In genomic region chr16:1099224-1100083, GRCh38 we compare ENCODE assay signal across 18 cellular contexts. TPM values are rescaled to one million over a fixed set of nuclear protein-coding genes. Genes with fewer than 3 reads are reported as not detected.
DNase-seq lines count a peak whose midpoint lies in the region; ATAC-seq and TF ChIP-seq lines count a peak whose summit lies in the region.
"Had no signal": no experiment of that assay in that cellular context is flagged by ENCODE, and none has a peak within 500 bp of the region (broad histone marks: within the 10 kb centered on the region; RNA-seq: fewer than 3 reads in every experiment).

No MANE protein-coding gene starts in this region.

- H3K27me3 ChIP-seq in right cardiac atrium (ENCODE audit: control insufficient read depth, insufficient read depth) (no peaks in the 10 kb centered on the region), psoas muscle (ENCODE audit: insufficient read depth in 3 of 3, low read length in 2 of 3) (peaks cover 0 to 24% (median 2%) of the 10 kb centered on the region in 3 donors)

- WGBS in right cardiac atrium = 52% methylated on average over 34 of the region's 34 CpGs
- 68 to 70% (median 69%) methylated on average over 31 to 34 of the region's 34 CpGs for WGBS in psoas muscle, 3 donors

- no peak for TF ChIP-seq CTCF in psoas muscle (IDR thresholded peaks at IDR 0.05)

- intact Hi-C loops in right cardiac atrium (cut with DNase I) (no loop called here), Right ventricle myocardium inferior (cut with DNase I) (no loop called here), psoas muscle (cut with DNase I) (no loop called here)

- no peaks in the 10 kb centered on the region for H3K36me3 ChIP-seq in psoas muscle (ENCODE audit: insufficient read depth in 1 of 2, low read depth in 1 of 2)

- peak; percentile 8 for DNase-seq in DMS79 treated with DMSO at 0.1 percent for 48 hours (lab: John Stamatoyannopoulos, UW)
- no peak for DNase-seq in DMS79 (lab: John Stamatoyannopoulos, UW)
- no peak for DNase-seq in right cardiac atrium
- no peak for DNase-seq in Right ventricle myocardium inferior (ENCODE audit: missing footprints)
- peak; percentile 36 for DNase-seq in cerebellar cortex (ENCODE audit: low spot score)
- DNase-seq in COLO829 (ENCODE audit: low spot score) = no peak
- DNase-seq in psoas muscle = no peak
- DNase-seq: Calu3, GOT3, Kasumi-1, NCI-H1436, NCI-H2081, NCI-H446, NCI-H748 treated with DMSO at 0.1 percent for 48 hours, SIG-M5 had no signal

- H3K4me3 ChIP-seq in right cardiac atrium (ENCODE audit: low read length) = no peak overlapping the region
- no peak overlapping the region for H3K4me3 ChIP-seq in psoas muscle

- ATAC-seq in right cardiac atrium (no peak), Right ventricle myocardium inferior (no peak), psoas muscle (no peak), HG03442 (IDR thresholded peaks at IDR 0.05; ENCODE audit: unreplicated experiment) (no peak)

- H3K9me3 ChIP-seq in right cardiac atrium (ENCODE audit: control insufficient read depth, low read length) = no peaks in the 10 kb centered on the region
- H3K9me3 ChIP-seq in psoas muscle = no peaks in the 10 kb centered on the region

- H3K4me1 ChIP-seq in right cardiac atrium (ENCODE audit: control insufficient read depth, insufficient read depth, low read length) (no peaks in the 10 kb centered on the region), psoas muscle (peaks cover 20% of the 10 kb centered on the region)

- peak overlapping the region; percentile 9 for H3K27ac ChIP-seq in right cardiac atrium (ENCODE audit: low read length)
- H3K27ac ChIP-seq in psoas muscle = no peak overlapping the region
- H3K27ac ChIP-seq: C4-2B had no signal

RNA-seq across cellular contexts. Expression of gene C1QTNF8, which starts 3.4 kb away (rescaled TPM):
- total RNA-seq in right cardiac atrium (under 1 TPM in 2 of 4 donors, not detected in 2; 0.15 to 0.23 TPM), Right ventricle myocardium inferior (0.19 TPM), psoas muscle (not detected)
- polyA plus RNA-seq in right cardiac atrium (0.05 TPM), psoas muscle (not detected)
- total RNA-seq: Calu3 had no signal

RNA-seq across cellular contexts. Expression of gene SSTR5, which starts 26.9 kb away (rescaled TPM):
- total RNA-seq in right cardiac atrium (10 to 100 TPM in 3 of 4 donors, 1 to 10 TPM in 1; 7.7 to 35.3 (median 22.6) TPM), Right ventricle myocardium inferior (14.7 TPM), psoas muscle (under 1 TPM in 1 of 4 donors, not detected in 3; 0.32 TPM)
- polyA plus RNA-seq in right cardiac atrium (13.4 TPM), psoas muscle (under 1 TPM; 0.03 to 0.13 (median 0.04) TPM)
- total RNA-seq: A172, Calu3 had no signal

RNA-seq across cellular contexts. Expression of gene CACNA1H, which starts 53.5 kb away (rescaled TPM):
- 1 to 10 TPM; 4.2 to 7.8 (median 6.0) TPM for total RNA-seq in right cardiac atrium
- polyA plus RNA-seq in right cardiac atrium = 7.5 TPM
- total RNA-seq in Right ventricle myocardium inferior = 6.0 TPM
- 1 to 10 TPM; 2.0 to 5.9 (median 3.0) TPM for total RNA-seq in psoas muscle
- polyA plus RNA-seq in psoas muscle = 1 to 10 TPM; 1.8 to 2.3 (median 2.0) TPM
- total RNA-seq: Calu3 had no signal

Comparison
In these comparisons a context has a peak if more than half of its experiments do, and no peak if none do; other contexts are left out.
1. DNase-seq: peak in DMS79 treated with DMSO at 0.1 percent for 48 hours (single experiment) and cerebellar cortex (single experiment); none in DMS79 (single experiment), right cardiac atrium (0 of 3), Right ventricle myocardium inferior (single experiment), COLO829 (single experiment) and psoas muscle (0 of 2).
2. RNA of gene SSTR5, which starts 26.9 kb away (total RNA-seq): 7.7 to 35.3 TPM in right cardiac atrium and 14.7 TPM in Right ventricle myocardium inferior (single experiment); 0.32 TPM in psoas muscle; every median in the first group is over 4 times any median in the second.